ENCODE assay signal across 8 cellular contexts in genomic region chr9:81687521-81688261, GRCh38. TPM values are rescaled to one million over a fixed set of nuclear protein-coding genes. Genes with fewer than 3 reads are reported as not detected.
DNase-seq lines count a peak whose midpoint lies in the region; ATAC-seq, FAIRE-seq and TF ChIP-seq lines count a peak whose summit lies in the region.

No MANE protein-coding gene starts in this region.

- H4K20me1 ChIP-seq in H9 (ENCODE audit: control insufficient read depth, insufficient read depth, insufficient read length): no peaks in the 10 kb centered on the region

- POLR2A ChIA-PET in A549 (lab: Yijun Ruan, JAX): no interaction called here

- TF ChIP-seq POLR2A in A549 (IDR thresholded peaks at IDR 0.05; ENCODE audit: low read length): no peak

- peaks cover 46% of the 10 kb centered on the region; the same call in 1 of the 2 replicates for H3K79me2 ChIP-seq in H9 (ENCODE audit: insufficient read depth, low read length)

- DNase-seq in A549 (ENCODE audit: low read depth in 1 of 2, low spot score in 1 of 2): peak; percentile 24 to 52
- peak; percentile 82 for DNase-seq in H9
- peak; percentile 53 to 77 (median 72) for DNase-seq in right cardiac atrium
- DNase-seq in retinal pigment epithelial cell (ENCODE audit: low read depth): no peak
- DNase-seq in activated effector memory CD4-positive, alpha-beta T cell treated with anti-CD3 and anti-CD28 coated beads, Interleukin-2, amount 50 U/mL, for 16 hours: no peak
- DNase-seq in NCI-H2196 treated with DMSO at 0.1 percent for 48 hours (lab: John Stamatoyannopoulos, UW; ENCODE audit: unreplicated experiment): no peak

- no peak overlapping the region for H4K8ac ChIP-seq in H9 (replicated peaks; ENCODE audit: insufficient read length, low read depth, low read length)

- TF ChIP-seq RAD21 in A549 (conservative IDR thresholded peaks at IDR 0.05 in 1 of 2, IDR thresholded peaks at IDR 0.05 in 1 of 2): no peak

- H3K4me2 ChIP-seq in A549 (peak overlapping the region; percentile 88), H9 (ENCODE audit: insufficient read depth, insufficient read length, low read length) (peak overlapping the region; percentile 63)

- TF ChIP-seq CTCF in A549 (IDR thresholded peaks at IDR 0.05): no peak
- TF ChIP-seq CTCF in H9 (conservative IDR thresholded peaks at IDR 0.05): no peak
- no peak for TF ChIP-seq CTCF in retinal pigment epithelial cell (conservative IDR thresholded peaks at IDR 0.05; ENCODE audit: low read depth, low read length)

- peak overlapping the region; percentile 32 for H3K14ac ChIP-seq in H9 (ENCODE audit: insufficient read depth, low read length)

- no peak overlapping the region for H2AFZ ChIP-seq in H9 (ENCODE audit: low read length)

- no peak overlapping the region for H3T11ph ChIP-seq in H9 (ENCODE audit: low read length)

- H3K36me3 Mint-ChIP-seq in H9 (ENCODE audit: insufficient read depth in 1 of 3, low read depth in 3 of 3): peaks cover 0 to 2% (median 2%) of the 10 kb centered on the region in 3 experiments; a peak in 5 of 7 replicates
- H3K36me3 Mint-ChIP-seq in activated T-helper 17 cell treated with anti-CD3 and anti-CD28 coated beads, Interleukin-2, amount 50 U/mL, for 72 hours (ENCODE audit: low read depth): no peaks in the 10 kb centered on the region

- FAIRE-seq in A549 (lab: Jason Lieb, UNC): no peak

- TF ChIP-seq EP300 in A549 (IDR thresholded peaks at IDR 0.05): no peak

- H3K4me1 ChIP-seq in A549: peaks cover 45% of the 10 kb centered on the region
- H3K4me1 ChIP-seq in H9 (ENCODE audit: insufficient read depth, low read length): no peaks in the 10 kb centered on the region; the same call in 1 of the 2 replicates
- H3K4me1 ChIP-seq in right cardiac atrium (ENCODE audit: control insufficient read depth, insufficient read depth, low read length): peaks cover 2% of the 10 kb centered on the region

- no peak overlapping the region for H2AK5ac ChIP-seq in H9 (ENCODE audit: insufficient read length, low read length)

- H3K23me2 ChIP-seq in H9 (ENCODE audit: insufficient read length, low read depth, low read length, poor library complexity, severe bottlenecking): peaks cover 11% of the 10 kb centered on the region

- intact Hi-C loops in right cardiac atrium (cut with DNase I): loop anchor here in 2 of 4 donors (5.0 to 10.0 kb wide), 4 partner anchors 73 to 163 kb away; no protein-coding TSS in a partner anchor

- no peak overlapping the region for H2BK12ac ChIP-seq in H9 (ENCODE audit: insufficient read length, low read depth, low read length)

- peak overlapping the region; percentile 94 to 99 for H3K27ac ChIP-seq in A549
- H3K27ac ChIP-seq in H9 (ENCODE audit: insufficient read length, low read depth, low read length): peak overlapping the region; percentile 38
- peak overlapping the region; percentile 1 for H3K27ac ChIP-seq in right cardiac atrium (ENCODE audit: low read length)

- no peaks in the 10 kb centered on the region for H3K9me3 ChIP-seq in A549
- H3K9me3 ChIP-seq in H9 (ENCODE audit: control insufficient read depth, low read depth, low read length): no peaks in the 10 kb centered on the region
- no peaks in the 10 kb centered on the region for H3K9me3 ChIP-seq in right cardiac atrium (ENCODE audit: control insufficient read depth, low read length)

- H3K79me1 ChIP-seq in H9 (ENCODE audit: insufficient read depth, low read depth, low read length, poor library complexity, severe bottlenecking): no peaks in the 10 kb centered on the region

- H2BK15ac ChIP-seq in H9 (ENCODE audit: low read depth, low read length): no peak overlapping the region

- no peak overlapping the region for H3K23ac ChIP-seq in H9 (ENCODE audit: insufficient read length, low read depth, low read length)

- peak; percentile 3; a peak in 2 of 6 replicates for ATAC-seq in A549
- no peak for ATAC-seq in activated T-helper 17 cell treated with anti-CD3 and anti-CD28 coated beads, Interleukin-2, amount 50 U/mL, for 72 hours (replicated peaks)
- no peak for ATAC-seq in right cardiac atrium
- no peak for ATAC-seq in HG02610 (IDR thresholded peaks at IDR 0.05; ENCODE audit: unreplicated experiment)

- H3K27ac Mint-ChIP-seq in H9: peak overlapping the region; percentile 95 to 99 (median 95)
- no peak overlapping the region for H3K27ac Mint-ChIP-seq in activated T-helper 17 cell treated with anti-CD3 and anti-CD28 coated beads, Interleukin-2, amount 50 U/mL, for 72 hours

- peaks cover 7 to 12% of the 10 kb centered on the region in 2 experiments for H3K4me1 Mint-ChIP-seq in H9
- peaks cover 5% of the 10 kb centered on the region for H3K4me1 Mint-ChIP-seq in activated T-helper 17 cell treated with anti-CD3 and anti-CD28 coated beads, Interleukin-2, amount 50 U/mL, for 72 hours

- peaks cover 0 to 2% of the 10 kb centered on the region in 2 experiments; a peak in 2 of 5 replicates for H3K9me3 Mint-ChIP-seq in H9
- no peaks in the 10 kb centered on the region for H3K9me3 Mint-ChIP-seq in activated T-helper 17 cell treated with anti-CD3 and anti-CD28 coated beads, Interleukin-2, amount 50 U/mL, for 72 hours

- peak overlapping the region; percentile 91 for H3K9ac ChIP-seq in H9 (ENCODE audit: extremely low read depth, insufficient read length, low read length)

- no peak overlapping the region for H2BK120ac ChIP-seq in H9 (ENCODE audit: low read depth, low read length, poor library complexity, severe bottlenecking)

- H3K4ac ChIP-seq in H9 (ENCODE audit: low read depth, low read length): no peak overlapping the region; the same call in 1 of the 2 replicates

- no peak overlapping the region for H3K4me3 Mint-ChIP-seq in H9
- H3K4me3 Mint-ChIP-seq in activated T-helper 17 cell treated with anti-CD3 and anti-CD28 coated beads, Interleukin-2, amount 50 U/mL, for 72 hours: peak overlapping the region; percentile 53

- CTCF ChIA-PET in A549 (lab: Yijun Ruan, JAX): interaction anchor here (0.9 to 1.8 kb wide), 4 partner anchors 10 to 1274 kb away, joined by 3 to 12 read pairs (median 4); no protein-coding TSS in a partner anchor

- H3K27me3 ChIP-seq in H9 (ENCODE audit: insufficient read depth, low read length): no peaks in the 10 kb centered on the region
- no peaks in the 10 kb centered on the region for H3K27me3 ChIP-seq in right cardiac atrium (ENCODE audit: control insufficient read depth, insufficient read depth)

- H4K91ac ChIP-seq in H9 (ENCODE audit: insufficient read length, low read depth, low read length): no peak overlapping the region

- WGBS in A549 (ENCODE audit: missing lambda C conversion rate): 0% methylated on average over 33 of the region's 51 CpGs
- no CpG with 5 or more reads among the region's 51 CpGs for WGBS in H9 (ENCODE audit: extremely low coverage, insufficient read length, low lambda C conversion rate)
- under 1% methylated on average over 51 of the region's 51 CpGs for WGBS in right cardiac atrium

- H3K4me3 ChIP-seq in A549: peak overlapping the region; percentile 88
- H3K4me3 ChIP-seq in right cardiac atrium (ENCODE audit: low read length): peak overlapping the region; percentile 71
- peak overlapping the region; percentile 95 for H3K4me3 ChIP-seq in retinal pigment epithelial cell (ENCODE audit: low read length)

- no peak overlapping the region for H2BK20ac ChIP-seq in H9 (ENCODE audit: low read depth, low read length, poor library complexity, severe bottlenecking)

- H4K5ac ChIP-seq in H9 (ENCODE audit: insufficient read length, low read depth, low read length): no peak overlapping the region

- H3K27me3 Mint-ChIP-seq in H9 (ENCODE audit: low read depth): peaks cover 18% of the 10 kb centered on the region
- peaks cover 8% of the 10 kb centered on the region for H3K27me3 Mint-ChIP-seq in activated T-helper 17 cell treated with anti-CD3 and anti-CD28 coated beads, Interleukin-2, amount 50 U/mL, for 72 hours

- no peak overlapping the region for H2BK5ac ChIP-seq in H9 (ENCODE audit: insufficient read length, low read length)

- no peak overlapping the region for H3K56ac ChIP-seq in H9 (ENCODE audit: insufficient read length, low read depth, low read length)

- H3K18ac ChIP-seq in H9 (ENCODE audit: insufficient read length, low read depth, low read length): peak overlapping the region; percentile 39

TF ChIP-seq in A549, 52 proteins besides CTCF, POLR2A, EP300 and RAD21:
- TF ChIP-seq PBX3 (IDR thresholded peaks at IDR 0.05) (no peak), JUN (IDR thresholded peaks at IDR 0.05) (peak in 1 of 2 experiments; percentile 45; a peak in 2 of 5 replicates), CEBPB (IDR thresholded peaks at IDR 0.05) (no peak)
TF ChIP-seq in A549: peak in this region for 1.

RNA-seq across cellular contexts. Expression of gene TLE1, which starts 1.7 kb away (rescaled TPM):
- 100 and 117 TPM in 2 replicates for polyA plus RNA-seq in A549 (2011; rRNA removed)
- 76.4 and 99.5 TPM in 2 replicates for polyA plus RNA-seq in A549 (2012; cell fraction: cytosol; rRNA removed)
- 116 and 118 TPM in 2 replicates for polyA plus RNA-seq in A549 (2012; cell fraction: nucleus; rRNA removed)
- 45.8 to 53.4 TPM (median 51.7 TPM) in 3 replicates for polyA plus RNA-seq in A549 (2017; fragmentation: RNase III; extraction: RNeasy Plus Mini Kit Qiagen cat#74134 plus additional on column Dnase treatment)
- 100 and 117 TPM in 2 replicates for polyA minus RNA-seq in A549 (2011; rRNA and poly(A)+ RNA removed)
- total RNA-seq in H9 (2021): 75.1 and 79.3 TPM in 2 replicates
- under 1 TPM; 0.13 to 0.97 TPM for total RNA-seq in activated T-helper 17 cell treated with anti-CD3 and anti-CD28 coated beads, Interleukin-2, amount 50 U/mL, for 72 hours
- 10 to 100 TPM; 14.9 to 18.4 (median 16.0) TPM for total RNA-seq in right cardiac atrium
- polyA plus RNA-seq in right cardiac atrium: 14.8 TPM

Comparison
In these comparisons a context has a peak if more than half of its experiments do, and no peak if none do; other contexts are left out.
1. ATAC-seq: peak in A549 (2 of 2); none in activated T-helper 17 cell treated with anti-CD3 and anti-CD28 coated beads, Interleukin-2, amount 50 U/mL, for 72 hours (single experiment), right cardiac atrium (0 of 2) and HG02610 (single experiment).
2. DNase-seq: peak in A549 (2 of 2), H9 (single experiment) and right cardiac atrium (3 of 3); none in retinal pigment epithelial cell (single experiment), activated effector memory CD4-positive, alpha-beta T cell treated with anti-CD3 and anti-CD28 coated beads, Interleukin-2, amount 50 U/mL, for 16 hours (single experiment) and NCI-H2196 treated with DMSO at 0.1 percent for 48 hours (single experiment).
3. H3K27ac ChIP-seq: peak in every context shown above with its lines; median percentile 96 in A549; 38 in H9; 1 in right cardiac atrium.
4. RNA of gene TLE1, which starts 1.7 kb away (total RNA-seq): 75.1 to 79.3 TPM in H9 and 14.9 to 18.4 TPM in right cardiac atrium; 0.13 to 0.97 TPM in activated T-helper 17 cell treated with anti-CD3 and anti-CD28 coated beads, Interleukin-2, amount 50 U/mL, for 72 hours; every median in the first group is over 4 times any median in the second.
5. Peak in every context shown above with its lines, with median percentiles within 50 percentile points of each other: H3K4me3 ChIP-seq.